ENCODE assay signal across 1 cellular context in genomic region chr1:72433591-72433990, GRCh38.
A peak's percentile ranks its signal among the peaks of the same experiment; 100 is the strongest.
TF ChIP-seq lines count a peak whose summit lies in the region.

No MANE protein-coding gene starts in this region.

TF ChIP-seq in GM12878, 131 proteins besides CTCF, POLR2A, EP300 and RAD21 (continued from another document):
- TF ChIP-seq SKIL (IDR thresholded peaks at IDR 0.05; ENCODE audit: low read depth, poor library complexity, severe bottlenecking) = peak; percentile 61
- peak; percentile 61 for TF ChIP-seq RELA (IDR thresholded peaks at IDR 0.05; ENCODE audit: borderline replicate concordance, partially characterized antibody)
- no peak for TF ChIP-seq GATAD2B (conservative IDR thresholded peaks at IDR 0.05; ENCODE audit: low read depth)
- TF ChIP-seq EZH2 (IDR thresholded peaks at IDR 0.05; ENCODE audit: borderline replicate concordance, control insufficient read depth, low read depth, low read length) = no peak
- no peak for TF ChIP-seq HDAC6 (IDR thresholded peaks at IDR 0.05; ENCODE audit: unreplicated experiment)
- TF ChIP-seq ZNF687 (IDR thresholded peaks at IDR 0.05) = no peak
- no peak for TF ChIP-seq SMAD5 (IDR thresholded peaks at IDR 0.05; ENCODE audit: low read depth)
- TF ChIP-seq BHLHE40 (IDR thresholded peaks at IDR 0.05; ENCODE audit: borderline replicate concordance in 1 of 2, low read depth in 2 of 2, low read length in 1 of 2) = peak; percentile 63 to 66; a peak in 2 of 4 replicates
- TF ChIP-seq ZNF217 (IDR thresholded peaks at IDR 0.05) = peak; percentile 41; the same call in 1 of the 2 replicates
- TF ChIP-seq GABPA (IDR thresholded peaks at IDR 0.05; ENCODE audit: low read depth) = peak; percentile 48; the same call in 1 of the 2 replicates
- peak; percentile 79; the same call in 1 of the 2 replicates for TF ChIP-seq FOXM1 (IDR thresholded peaks at IDR 0.05; ENCODE audit: low read depth, low read length)
- no peak for TF ChIP-seq ASH2L (IDR thresholded peaks at IDR 0.05; ENCODE audit: borderline replicate concordance, low read depth)
- TF ChIP-seq CEBPB (IDR thresholded peaks at IDR 0.05; ENCODE audit: borderline replicate concordance in 1 of 2, low read depth in 2 of 2, low read length in 2 of 2) = peak in 1 of 2 experiments; percentile 78; a peak in 1 of 4 replicates
- peak; percentile 80 for TF ChIP-seq MEF2A (IDR thresholded peaks at IDR 0.05; ENCODE audit: insufficient read depth, low read depth, low read length)
- peak; percentile 76 for TF ChIP-seq BCL11A (IDR thresholded peaks at IDR 0.05; ENCODE audit: low read depth, low read length)
- peak; percentile 86 for TF ChIP-seq NFIC (IDR thresholded peaks at IDR 0.05; ENCODE audit: low read depth, low read length)
- TF ChIP-seq CHD2 (IDR thresholded peaks at IDR 0.05; ENCODE audit: borderline replicate concordance, low read depth, low read length) = no peak
- 0 out of 2 replicates have a peak, but pooled peaks have one; percentile 50 for TF ChIP-seq PML (IDR thresholded peaks at IDR 0.05; ENCODE audit: low read length)
- no peak for TF ChIP-seq CHD1 (IDR thresholded peaks at IDR 0.05; ENCODE audit: low read depth, low read length)
- TF ChIP-seq RUNX3 (IDR thresholded peaks at IDR 0.05; ENCODE audit: low read length) = peak; percentile 97
- peak; percentile 29; the same call in 1 of the 2 replicates for TF ChIP-seq TCF7 (IDR thresholded peaks at IDR 0.05; ENCODE audit: borderline replicate concordance)
- TF ChIP-seq RELB (IDR thresholded peaks at IDR 0.05; ENCODE audit: low read depth) = peak; percentile 56; the same call in 1 of the 2 replicates
- peak; percentile 78 for TF ChIP-seq JUNB (IDR thresholded peaks at IDR 0.05)
- TF ChIP-seq MTA3 (IDR thresholded peaks at IDR 0.05; ENCODE audit: borderline replicate concordance, low read length) = 0 out of 2 replicates have a peak, but pooled peaks have one; percentile 63
- TF ChIP-seq TBL1XR1 (IDR thresholded peaks at IDR 0.05; ENCODE audit: low read depth, low read length) = peak; percentile 82
- no peak for TF ChIP-seq NFYA (IDR thresholded peaks at IDR 0.05; ENCODE audit: borderline replicate concordance, low read depth, low read length)
- TF ChIP-seq IKZF1 (conservative IDR thresholded peaks at IDR 0.05) = peak; percentile 67
- TF ChIP-seq ZNF384 (IDR thresholded peaks at IDR 0.05; ENCODE audit: borderline replicate concordance, low read depth, low read length) = no peak
- peak; percentile 61 for TF ChIP-seq CBFB (IDR thresholded peaks at IDR 0.05; ENCODE audit: low read depth)
- TF ChIP-seq EED (IDR thresholded peaks at IDR 0.05; ENCODE audit: low read depth) = peak; percentile 54; the same call in 1 of the 2 replicates
- no peak for TF ChIP-seq KLF5 (IDR thresholded peaks at IDR 0.05; ENCODE audit: partially characterized antibody)
- peak; percentile 69 to 75 for TF ChIP-seq IKZF2 (IDR thresholded peaks at IDR 0.05)
- no peak for TF ChIP-seq YY1 (IDR thresholded peaks at IDR 0.05; ENCODE audit: low read depth, low read length)
- no peak for TF ChIP-seq MXI1 (IDR thresholded peaks at IDR 0.05; ENCODE audit: low read depth, low read length)
- TF ChIP-seq TAF1 (IDR thresholded peaks at IDR 0.05; ENCODE audit: borderline replicate concordance, low read depth, low read length) = no peak
- no peak for TF ChIP-seq ZBTB11 (CRISPR knock-in tag; IDR thresholded peaks at IDR 0.05)
- TF ChIP-seq ATF2 (IDR thresholded peaks at IDR 0.05; ENCODE audit: low read length) = peak; percentile 66
- no peak for TF ChIP-seq ETV6 (conservative IDR thresholded peaks at IDR 0.05 in 1 of 2, IDR thresholded peaks at IDR 0.05 in 1 of 2; ENCODE audit: borderline replicate concordance in 1 of 2, low read depth in 1 of 2)
- peak; percentile 76; the same call in 1 of the 2 replicates for TF ChIP-seq MTA2 (IDR thresholded peaks at IDR 0.05; ENCODE audit: low read depth)
- peak; percentile 82 for TF ChIP-seq MEF2B (IDR thresholded peaks at IDR 0.05; ENCODE audit: partially characterized antibody, poor library complexity, severe bottlenecking)
TF ChIP-seq in GM12878: peak in this region for 32.
